Comparison of ENCODE assay signal across 21 cellular contexts in the genomic region with DNA sequence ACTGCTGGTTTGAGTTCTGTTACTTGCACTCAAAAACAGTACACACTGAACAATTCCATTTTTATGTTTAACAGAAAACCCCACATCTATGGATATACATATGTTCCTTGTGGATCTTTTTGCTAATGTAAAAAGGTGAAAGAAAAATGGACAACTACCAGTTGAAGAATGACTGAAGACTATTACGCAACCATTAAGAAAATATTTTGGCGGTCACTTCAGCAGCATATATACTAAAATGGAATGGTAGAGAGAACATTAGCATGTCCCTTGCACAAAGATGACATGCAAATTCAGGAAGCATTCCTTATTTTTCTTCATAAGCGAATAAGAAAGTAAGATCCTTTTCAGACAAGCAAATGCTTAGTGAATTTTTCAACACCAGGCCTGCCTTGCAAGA.
"Had no signal": no experiment of that assay in that cellular context is flagged by ENCODE, and none has a peak within 500 bp of the region (broad histone marks: within the 10 kb centered on the region; RNA-seq: fewer than 3 reads in every experiment).

No MANE protein-coding gene starts in this region.

- ATAC-seq: foreskin keratinocyte, heart right ventricle, left cardiac atrium, left lung, left ventricle myocardium superior, lower lobe of right lung, mucosa of descending colon had no signal

- H3K27ac ChIP-seq: coronary artery, dorsolateral prefrontal cortex, esophagus muscularis mucosa, foreskin keratinocyte, heart right ventricle, left lung, lower lobe of right lung had no signal

- H3K36me3 ChIP-seq: esophagus muscularis mucosa, heart right ventricle, left lung, lower lobe of right lung had no signal

- H3K4me3 ChIP-seq: coronary artery, dorsolateral prefrontal cortex, esophagus muscularis mucosa, heart right ventricle, left lung, lower lobe of right lung, mucosa of descending colon had no signal

- FAIRE-seq: endothelial cell of umbilical vein, frontal cortex, islet of Langerhans, keratinocyte had no signal

- DNase-seq: dermis blood vessel endothelial cell; dorsolateral prefrontal cortex; effector CD4-positive, alpha-beta T cell; effector memory CD4-positive, alpha-beta T cell; foreskin keratinocyte; glutamatergic neuron; head of caudate nucleus; heart right ventricle; hippocampal formation; left cardiac atrium; left lung; left ventricle myocardium superior; lower lobe of right lung; mesenchymal stem cell; mucosa of descending colon had no signal

- H3K9me3 ChIP-seq: lower lobe of right lung, mucosa of descending colon had no signal

- H3K27me3 ChIP-seq: esophagus muscularis mucosa, foreskin keratinocyte, heart right ventricle, left lung had no signal

- H3K4me1 ChIP-seq: esophagus muscularis mucosa, foreskin keratinocyte, heart right ventricle, left lung, lower lobe of right lung had no signal
